Comparison of ENCODE assay signal across 17 cellular contexts in the genomic region with DNA sequence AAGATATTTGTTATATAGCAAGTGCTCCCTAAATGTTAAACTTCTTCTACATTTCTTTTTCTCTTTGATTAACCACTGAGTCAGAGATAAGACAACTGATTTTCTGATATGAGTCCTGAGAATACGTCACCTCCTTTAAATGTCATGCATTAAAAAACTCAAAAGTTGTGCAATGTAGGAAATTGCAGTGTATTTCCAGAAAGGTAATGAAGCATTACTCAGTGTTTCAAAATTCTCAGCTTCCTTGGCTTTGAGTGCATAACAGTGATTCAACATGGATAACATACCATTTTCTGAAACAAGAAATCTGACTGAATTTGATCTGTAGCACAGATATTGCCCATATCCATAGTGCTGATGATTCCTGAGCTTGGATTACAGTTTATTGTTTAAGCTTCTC.
A peak's percentile ranks its signal among the peaks of the same experiment; 100 is the strongest.
DNase-seq lines count a peak whose midpoint lies in the region; ATAC-seq and TF ChIP-seq lines count a peak whose summit lies in the region.
"Had no signal": no experiment of that assay in that cellular context is flagged by ENCODE, and none has a peak within 500 bp of the region (broad histone marks: within the 10 kb centered on the region; RNA-seq: fewer than 3 reads in every experiment).

No MANE protein-coding gene starts in this region.

- DNase-seq in A673 (ENCODE audit: low spot score) = peak; percentile 63
- peak; percentile 21 for DNase-seq in HPDE6-E6E7 (ENCODE audit: extremely low spot score)
- DNase-seq in astrocyte of the spinal cord (ENCODE audit: low read depth, low spot score) = peak; percentile 55
- DNase-seq in hepatic stellate cell (ENCODE audit: low spot score) = peak; percentile 34
- DNase-seq in GOT3 (lab: John Stamatoyannopoulos, UW) = no peak
- no peak for DNase-seq in activated naive CD8-positive, alpha-beta T cell treated with anti-CD3 and anti-CD28 coated beads for 36 hours
- DNase-seq: activated CD4-positive, alpha-beta T cell treated with anti-CD3 and anti-CD28 coated beads for 36 hours; activated T-cell treated with anti-CD3 and anti-CD28 coated beads, Interleukin-2, amount 50 U/mL, for 4 hours; mesendoderm; NCI-H2081 treated with DMSO at 0.1 percent for 48 hours; T-cell; tibial artery had no signal

- POLR2A ChIA-PET in A673 (lab: Charles Lee; ENCODE audit: low non-redundant PET) = no interaction called here

- peak overlapping the region; percentile 88 for H3K27ac ChIP-seq in A673 (ENCODE audit: low read depth, low read length, poor library complexity, severe bottlenecking)
- H3K27ac ChIP-seq: ascending aorta, HL-60, parathyroid adenoma, tibial artery had no signal

- H3K4me3 Mint-ChIP-seq in activated naive CD8-positive, alpha-beta T cell treated with anti-CD3 and anti-CD28 coated beads for 36 hours = no peak overlapping the region
- H3K4me3 Mint-ChIP-seq: activated CD4-positive, alpha-beta T cell treated with anti-CD3 and anti-CD28 coated beads for 36 hours; activated T-cell treated with anti-CD3 and anti-CD28 coated beads, Interleukin-2, amount 50 U/mL, for 4 hours; T-cell had no signal

- H3K4me3 ChIP-seq in A673 (ENCODE audit: low read depth, low read length, poor library complexity, severe bottlenecking) = no peak overlapping the region
- H3K4me3 ChIP-seq in astrocyte of the spinal cord (ENCODE audit: low read depth, low read length) = no peak overlapping the region
- H3K4me3 ChIP-seq: ascending aorta, tibial artery had no signal

- no peaks in the 10 kb centered on the region for H3K27me3 ChIP-seq in A673 (replicated peaks; ENCODE audit: insufficient read depth, low read depth, low read length, poor library complexity)
- H3K27me3 ChIP-seq: ascending aorta, tibial artery had no signal

- H3K36me3 Mint-ChIP-seq in activated naive CD8-positive, alpha-beta T cell treated with anti-CD3 and anti-CD28 coated beads for 36 hours = no peaks in the 10 kb centered on the region
- H3K36me3 Mint-ChIP-seq: T-cell had no signal

- H3K27ac Mint-ChIP-seq in activated naive CD8-positive, alpha-beta T cell treated with anti-CD3 and anti-CD28 coated beads for 36 hours = no peak overlapping the region
- H3K27ac Mint-ChIP-seq: activated CD4-positive, alpha-beta T cell treated with anti-CD3 and anti-CD28 coated beads for 36 hours; T-cell had no signal

- no TSS peak for BruUV-seq in A673 (replicated peaks; lab: Mats Ljungman, UMichigan)

- in situ Hi-C loops in astrocyte of the spinal cord (cut with HindIII; ENCODE audit: low sequenced_read_pairs) = no loop called here

- H3K4me1 Mint-ChIP-seq in activated naive CD8-positive, alpha-beta T cell treated with anti-CD3 and anti-CD28 coated beads for 36 hours = no peaks in the 10 kb centered on the region
- H3K4me1 Mint-ChIP-seq: activated CD4-positive, alpha-beta T cell treated with anti-CD3 and anti-CD28 coated beads for 36 hours; T-cell had no signal

- H3K9me3 ChIP-seq in A673 (ENCODE audit: low read depth, low read length, poor library complexity, severe bottlenecking) = no peaks in the 10 kb centered on the region
- H3K9me3 ChIP-seq: ascending aorta, tibial artery had no signal

- H3K27me3 Mint-ChIP-seq in activated naive CD8-positive, alpha-beta T cell treated with anti-CD3 and anti-CD28 coated beads for 36 hours = no peaks in the 10 kb centered on the region
- H3K27me3 Mint-ChIP-seq: T-cell had no signal

- no peak for TF ChIP-seq CTCF in A673 (conservative IDR thresholded peaks at IDR 0.05; ENCODE audit: low read depth, low read length)
- no peak for TF ChIP-seq CTCF in astrocyte of the spinal cord (IDR thresholded peaks at IDR 0.05; ENCODE audit: low read depth, low read length)

- peaks cover 89% of the 10 kb centered on the region for H3K4me1 ChIP-seq in A673 (ENCODE audit: insufficient read depth, low read length, poor library complexity, severe bottlenecking)
- H3K4me1 ChIP-seq: ascending aorta, tibial artery had no signal

- CTCF ChIA-PET in A673 (lab: Charles Lee) = interaction anchor here (0.5 kb wide), 1 partner anchor 79 kb away, joined by 4 read pairs; no protein-coding TSS in a partner anchor

- H3K9me3 Mint-ChIP-seq in activated naive CD8-positive, alpha-beta T cell treated with anti-CD3 and anti-CD28 coated beads for 36 hours = no peaks in the 10 kb centered on the region
- H3K9me3 Mint-ChIP-seq: activated T-cell treated with anti-CD3 and anti-CD28 coated beads, Interleukin-2, amount 50 U/mL, for 4 hours; T-cell had no signal

- ATAC-seq in GM21619 (IDR thresholded peaks at IDR 0.05; ENCODE audit: unreplicated experiment) (no peak), GM21723 (IDR thresholded peaks at IDR 0.05; ENCODE audit: unreplicated experiment) (no peak)
- ATAC-seq: activated CD4-positive, alpha-beta T cell treated with anti-CD3 and anti-CD28 coated beads for 36 hours; activated T-cell treated with anti-CD3 and anti-CD28 coated beads, Interleukin-2, amount 50 U/mL, for 4 hours; T-cell had no signal

- intact Hi-C loops in A673 (cut with micrococcal nuclease; ENCODE audit: unreplicated experiment) = no loop called here

- H3K36me3 ChIP-seq in A673 (ENCODE audit: insufficient read depth, low read length, poor library complexity, severe bottlenecking) = no peaks in the 10 kb centered on the region
- H3K36me3 ChIP-seq: ascending aorta, tibial artery had no signal

Comparison
In these comparisons a context has a peak if more than half of its experiments do, and no peak if none do; other contexts are left out.
1. DNase-seq: peak in A673 (single experiment), HPDE6-E6E7 (single experiment), astrocyte of the spinal cord (single experiment) and hepatic stellate cell (single experiment); none in GOT3 (single experiment) and activated naive CD8-positive, alpha-beta T cell treated with anti-CD3 and anti-CD28 coated beads for 36 hours (single experiment).